In genomic region chr7:131552053-131552452, GRCh38 we compare ENCODE assay signal across 29 cellular contexts. TPM values are rescaled to one million over a fixed set of nuclear protein-coding genes. Genes with fewer than 3 reads are reported as not detected.
DNase-seq lines count a peak whose midpoint lies in the region; ATAC-seq and TF ChIP-seq lines count a peak whose summit lies in the region.
"Had no signal": no experiment of that assay in that cellular context is flagged by ENCODE, and none has a peak within 500 bp of the region (broad histone marks: within the 10 kb centered on the region; RNA-seq: fewer than 3 reads in every experiment).

No MANE protein-coding gene starts in this region.

- H3K27me3 ChIP-seq in right atrium auricular region (no peaks in the 10 kb centered on the region), right cardiac atrium (ENCODE audit: control insufficient read depth, insufficient read depth) (no peaks in the 10 kb centered on the region), endodermal cell (ENCODE audit: control insufficient read depth, insufficient read depth, low read length, poor library complexity, severe bottlenecking) (no peaks in the 10 kb centered on the region), lower lobe of right lung (ENCODE audit: low read depth) (no peaks in the 10 kb centered on the region), uterus (no peaks in the 10 kb centered on the region)
- H3K27me3 ChIP-seq: adrenal gland had no signal

- H3K27ac ChIP-seq in right atrium auricular region (peak overlapping the region; percentile 25 to 82), right cardiac atrium (ENCODE audit: low read length) (no peak overlapping the region), endodermal cell (ENCODE audit: low read depth, low read length) (no peak overlapping the region), lower lobe of right lung (peak overlapping the region; percentile 33), uterus (peak overlapping the region; percentile 44 to 71)
- H3K27ac ChIP-seq: A549, right lobe of liver, SK-N-MC, thoracic aorta had no signal

- H3K4me3 ChIP-seq in right atrium auricular region (peak overlapping the region in 1 of 2 donors; percentile 27), right cardiac atrium (ENCODE audit: low read length) (no peak overlapping the region), endodermal cell (ENCODE audit: low read length) (peak overlapping the region; percentile 99), lower lobe of right lung (no peak overlapping the region), uterus (no peak overlapping the region)
- H3K4me3 ChIP-seq: A549, adrenal gland, right lobe of liver, SK-N-MC, thoracic aorta had no signal

- H3K36me3 Mint-ChIP-seq in endodermal cell (ENCODE audit: low read depth), result peaks cover 71% of the 10 kb centered on the region
- H3K36me3 Mint-ChIP-seq: activated naive CD4-positive, alpha-beta T cell treated with anti-CD3 and anti-CD28 coated beads, Interleukin-2, amount 10 ng/mL, durations not matched to agents 7 days and 5 days; CD4-positive, CD25-positive, alpha-beta regulatory T cell had no signal

- H3K4me1 ChIP-seq in right atrium auricular region (peaks cover 0 to 43% of the 10 kb centered on the region in 2 donors), right cardiac atrium (ENCODE audit: control insufficient read depth, insufficient read depth, low read length) (peaks cover 12% of the 10 kb centered on the region), endodermal cell (ENCODE audit: control insufficient read depth, insufficient read depth, low read length) (peaks cover 11% of the 10 kb centered on the region), lower lobe of right lung (peaks cover 4% of the 10 kb centered on the region), uterus (peaks cover 0 to 3% of the 10 kb centered on the region in 2 donors)

- no peak for TF ChIP-seq CTCF in right atrium auricular region (IDR thresholded peaks at IDR 0.05)
- TF ChIP-seq CTCF in endodermal cell (conservative IDR thresholded peaks at IDR 0.05), result no peak
- TF ChIP-seq CTCF in lower lobe of right lung (IDR thresholded peaks at IDR 0.05), result no peak
- no peak for TF ChIP-seq CTCF in uterus (IDR thresholded peaks at IDR 0.05)

- H3K36me3 ChIP-seq in right atrium auricular region (no peaks in the 10 kb centered on the region), endodermal cell (ENCODE audit: control insufficient read depth, insufficient read depth, low read length) (peaks cover 83% of the 10 kb centered on the region), lower lobe of right lung (no peaks in the 10 kb centered on the region), uterus (no peaks in the 10 kb centered on the region)
- H3K36me3 ChIP-seq: adrenal gland, right lobe of liver, thoracic aorta had no signal

- no peaks in the 10 kb centered on the region for H3K9me3 ChIP-seq in right atrium auricular region
- no peaks in the 10 kb centered on the region for H3K9me3 ChIP-seq in right cardiac atrium (ENCODE audit: control insufficient read depth, low read length)
- H3K9me3 ChIP-seq in endodermal cell (ENCODE audit: control insufficient read depth, low read length), result no peaks in the 10 kb centered on the region
- no peaks in the 10 kb centered on the region for H3K9me3 ChIP-seq in lower lobe of right lung
- no peaks in the 10 kb centered on the region for H3K9me3 ChIP-seq in uterus
- H3K9me3 ChIP-seq: A549, adrenal gland, right lobe of liver, thoracic aorta had no signal

- no peaks in the 10 kb centered on the region for H3K9me3 Mint-ChIP-seq in endodermal cell
- H3K9me3 Mint-ChIP-seq: activated naive CD4-positive, alpha-beta T cell treated with anti-CD3 and anti-CD28 coated beads, Interleukin-2, amount 10 ng/mL, durations not matched to agents 7 days and 5 days; activated T-cell treated with anti-CD3 and anti-CD28 coated beads, Interleukin-2, amount 50 U/mL, for 72 hours; stimulated activated naive CD8-positive, alpha-beta T cell treated with anti-CD3 and anti-CD28 coated beads, Interleukin-15, amount 100 ng/mL, for 72 hours; T-helper 1 cell treated with Interleukin-12 subunit alpha and Interleukin-12 subunit beta and Interleukin-4 antibody, amounts not matched to agents 30 μg/mL and 1 μg/mL, for 36 hours had no signal

- TF ChIP-seq POLR2A in uterus (IDR thresholded peaks at IDR 0.05), result no peak

- 81% methylated on average over 6 of the region's 6 CpGs for WGBS in right cardiac atrium
- 86% methylated on average over 6 of the region's 6 CpGs; no CpG with 5 or more reads in 1 of the 2 experiments for WGBS in endodermal cell (ENCODE audit: insufficient coverage in 1 of 2, insufficient read length in 1 of 2), 2 experiments

- peak overlapping the region; percentile 78 for H3K9ac ChIP-seq in endodermal cell (ENCODE audit: extremely low read depth, low read length, poor library complexity, severe bottlenecking)

- H3K27ac Mint-ChIP-seq in endodermal cell, result no peak overlapping the region
- H3K27ac Mint-ChIP-seq: activated naive CD4-positive, alpha-beta T cell treated with anti-CD3 and anti-CD28 coated beads, Interleukin-2, amount 10 ng/mL, durations not matched to agents 7 days and 5 days; activated T-cell treated with anti-CD3 and anti-CD28 coated beads, Interleukin-2, amount 50 U/mL, for 72 hours; CD4-positive, CD25-positive, alpha-beta regulatory T cell; stimulated activated naive CD8-positive, alpha-beta T cell treated with anti-CD3 and anti-CD28 coated beads, Interleukin-15, amount 100 ng/mL, for 72 hours; T-helper 1 cell treated with Interleukin-12 subunit alpha and Interleukin-12 subunit beta and Interleukin-4 antibody, amounts not matched to agents 30 μg/mL and 1 μg/mL, for 36 hours had no signal

- no peak for DNase-seq in right atrium auricular region (ENCODE audit: low spot score)
- DNase-seq in right cardiac atrium, result no peak
- DNase-seq in endodermal cell, result no peak
- DNase-seq in lower lobe of right lung, result no peak
- no peak for DNase-seq in uterus
- no peak for DNase-seq in DMS114 treated with DMSO at 0.1 percent for 48 hours (lab: John Stamatoyannopoulos, UW; ENCODE audit: unreplicated experiment)
- no peak for DNase-seq in activated effector memory CD4-positive, alpha-beta T cell treated with Interleukin-2 at 50 U/mL for 16 hours
- DNase-seq: activated CD4-positive, alpha-beta T cell treated with anti-CD3 and anti-CD28 coated beads, Interleukin-2, amount 50 U/mL, for 48 hours; activated naive CD4-positive, alpha-beta T cell treated with anti-CD3 and anti-CD28 coated beads, Interleukin-2, amount 10 ng/mL, durations not matched to agents 7 days and 5 days; activated T-cell treated with anti-CD3 and anti-CD28 coated beads, Interleukin-2, amount 50 U/mL, for 72 hours; adrenal gland; AML-193; CD4-positive, CD25-positive, alpha-beta regulatory T cell; central memory CD4-positive, alpha-beta T cell; cortex of kidney; effector memory CD4-positive, alpha-beta T cell; KBM-7; NCI-H1092 treated with DMSO at 0.1 percent for 48 hours; NCI-H187; NCI-H2171; NCI-H510A; stimulated activated CD4-positive, alpha-beta T cell treated with anti-CD3 and anti-CD28 coated beads, Interleukin-2, amount 100 ng/mL, for 48 hours; stimulated activated naive CD8-positive, alpha-beta T cell treated with anti-CD3 and anti-CD28 coated beads, Interleukin-15, amount 100 ng/mL, for 72 hours had no signal

- H3K4me1 Mint-ChIP-seq in endodermal cell, result peaks cover 51% of the 10 kb centered on the region

- H3K4me3 Mint-ChIP-seq in endodermal cell, result peak overlapping the region; percentile 95
- H3K4me3 Mint-ChIP-seq: activated naive CD4-positive, alpha-beta T cell treated with anti-CD3 and anti-CD28 coated beads, Interleukin-2, amount 10 ng/mL, durations not matched to agents 7 days and 5 days; activated T-cell treated with anti-CD3 and anti-CD28 coated beads, Interleukin-2, amount 50 U/mL, for 72 hours; CD4-positive, CD25-positive, alpha-beta regulatory T cell; stimulated activated naive CD8-positive, alpha-beta T cell treated with anti-CD3 and anti-CD28 coated beads, Interleukin-15, amount 100 ng/mL, for 72 hours; T-helper 1 cell treated with Interleukin-12 subunit alpha and Interleukin-12 subunit beta and Interleukin-4 antibody, amounts not matched to agents 30 μg/mL and 1 μg/mL, for 36 hours had no signal

- ATAC-seq in right cardiac atrium, result no peak
- no peak for ATAC-seq in lower lobe of right lung
- no peak for ATAC-seq in HG02885 (IDR thresholded peaks at IDR 0.05; ENCODE audit: poor library complexity, unreplicated experiment)
- ATAC-seq: A549; activated T-cell treated with anti-CD3 and anti-CD28 coated beads, Interleukin-2, amount 50 U/mL, for 72 hours; right lobe of liver; stimulated activated naive CD8-positive, alpha-beta T cell treated with anti-CD3 and anti-CD28 coated beads, Interleukin-15, amount 100 ng/mL, for 72 hours had no signal

- intact Hi-C loops in right cardiac atrium (cut with DNase I) (loop anchor here in 3 of 4 donors (5.0 to 10.0 kb wide), 3 partner anchors 73 to 103 kb away; no protein-coding TSS in a partner anchor), lower lobe of right lung (cut with DNase I) (no loop called here), uterus (cut with DNase I; ENCODE audit: low total_unique reads) (loop anchor here (10.0 kb wide), 1 partner anchor 103 kb away; no protein-coding TSS in a partner anchor)

- peaks cover 19% of the 10 kb centered on the region for H3K27me3 Mint-ChIP-seq in endodermal cell (ENCODE audit: insufficient read depth)

RNA-seq across cellular contexts. Expression of gene PODXL, which starts 4.4 kb away (rescaled TPM):
- total RNA-seq in right atrium auricular region, result 100 to 1,000 TPM in 1 of 2 donors, 10 to 100 TPM in 1; 47.6 to 144 TPM
- 10 to 100 TPM; 60.7 to 81.1 (median 63.9) TPM for total RNA-seq in right cardiac atrium
- 29.1 TPM for polyA plus RNA-seq in right cardiac atrium
- total RNA-seq in endodermal cell, result 100 to 1,000 TPM; 523 to 701 TPM
- 279 TPM for polyA plus RNA-seq in endodermal cell (2013, experiment 1 of 2)
- polyA plus RNA-seq in endodermal cell (2013, experiment 2 of 2), result 257 TPM
- total RNA-seq in lower lobe of right lung, result 116 TPM
- 100 to 1,000 TPM in 1 of 4 donors, 10 to 100 TPM in 3; 33.6 to 135 (median 36.1) TPM for total RNA-seq in uterus

Comparison
In these comparisons a context has a peak if more than half of its experiments do, and no peak if none do; other contexts are left out.
1. H3K27ac ChIP-seq: peak in right atrium auricular region (2 of 2), lower lobe of right lung (single experiment) and uterus (2 of 2); none in right cardiac atrium (single experiment) and endodermal cell (single experiment).